Comparison of ENCODE assay signal across 9 cellular contexts in genomic region chr12:81610955-81611889, GRCh38.
DNase-seq lines count a peak whose midpoint lies in the region; ATAC-seq and TF ChIP-seq lines count a peak whose summit lies in the region.
"Had no signal": no experiment of that assay in that cellular context is flagged by ENCODE, and none has a peak within 500 bp of the region (broad histone marks: within the 10 kb centered on the region; RNA-seq: fewer than 3 reads in every experiment).

No MANE protein-coding gene starts in this region.

- no peak for DNase-seq in activated naive CD8-positive, alpha-beta T cell treated with anti-CD3 and anti-CD28 coated beads, Interleukin-2, amount 10 ng/mL, durations not matched to agents 7 days and 5 days
- no peak for DNase-seq in activated naive CD8-positive, alpha-beta T cell treated with anti-CD3 and anti-CD28 coated beads, Interleukin-2, amount 50 U/mL, for 24 hours
- DNase-seq in UCSD-AML1 (lab: John Stamatoyannopoulos, UW; ENCODE audit: unreplicated experiment), result peak; percentile 3
- DNase-seq in progenitor cell of endocrine pancreas (ENCODE audit: low spot score, unreplicated experiment), result no peak
- no peak for DNase-seq in coronary artery (ENCODE audit: low spot score)
- no peak for DNase-seq in NCI-H2227 treated with DMSO at 0.1 percent for 48 hours (lab: John Stamatoyannopoulos, UW)
- DNase-seq: activated T-cell treated with anti-CD3 and anti-CD28 coated beads, Interleukin-2, amount 50 U/mL, for 4 hours had no signal

- ATAC-seq in activated naive CD8-positive, alpha-beta T cell treated with anti-CD3 and anti-CD28 coated beads, Interleukin-2, amount 10 ng/mL, durations not matched to agents 7 days and 5 days (ENCODE audit: low read depth), result peak; percentile 39
- ATAC-seq in activated naive CD8-positive, alpha-beta T cell treated with anti-CD3 and anti-CD28 coated beads, Interleukin-2, amount 50 U/mL, for 24 hours, result no peak
- ATAC-seq in HG03378 (IDR thresholded peaks at IDR 0.05; ENCODE audit: unreplicated experiment), result peak; percentile 80
- no peak for ATAC-seq in HG02759 (IDR thresholded peaks at IDR 0.05; ENCODE audit: unreplicated experiment)

- H3K9me3 Mint-ChIP-seq in activated naive CD8-positive, alpha-beta T cell treated with anti-CD3 and anti-CD28 coated beads, Interleukin-2, amount 10 ng/mL, durations not matched to agents 7 days and 5 days, result no peaks in the 10 kb centered on the region
- H3K9me3 Mint-ChIP-seq in activated naive CD8-positive, alpha-beta T cell treated with anti-CD3 and anti-CD28 coated beads, Interleukin-2, amount 50 U/mL, for 24 hours, result no peaks in the 10 kb centered on the region
- H3K9me3 Mint-ChIP-seq in progenitor cell of endocrine pancreas (ENCODE audit: low read depth), result no peaks in the 10 kb centered on the region
- H3K9me3 Mint-ChIP-seq: activated T-cell treated with anti-CD3 and anti-CD28 coated beads, Interleukin-2, amount 50 U/mL, for 4 hours had no signal

- H3K36me3 Mint-ChIP-seq in activated naive CD8-positive, alpha-beta T cell treated with anti-CD3 and anti-CD28 coated beads, Interleukin-2, amount 10 ng/mL, durations not matched to agents 7 days and 5 days, result no peaks in the 10 kb centered on the region
- no peaks in the 10 kb centered on the region for H3K36me3 Mint-ChIP-seq in activated naive CD8-positive, alpha-beta T cell treated with anti-CD3 and anti-CD28 coated beads, Interleukin-2, amount 50 U/mL, for 24 hours (ENCODE audit: low read depth)
- no peaks in the 10 kb centered on the region for H3K36me3 Mint-ChIP-seq in progenitor cell of endocrine pancreas (ENCODE audit: insufficient read depth)

- no peaks in the 10 kb centered on the region for H3K4me1 Mint-ChIP-seq in activated naive CD8-positive, alpha-beta T cell treated with anti-CD3 and anti-CD28 coated beads, Interleukin-2, amount 10 ng/mL, durations not matched to agents 7 days and 5 days
- no peaks in the 10 kb centered on the region for H3K4me1 Mint-ChIP-seq in activated naive CD8-positive, alpha-beta T cell treated with anti-CD3 and anti-CD28 coated beads, Interleukin-2, amount 50 U/mL, for 24 hours
- H3K4me1 Mint-ChIP-seq in progenitor cell of endocrine pancreas (ENCODE audit: low read depth), result no peaks in the 10 kb centered on the region

- POLR2A ChIA-PET in activated naive CD8-positive, alpha-beta T cell treated with anti-CD3 and anti-CD28 coated beads, Interleukin-2, amount 10 ng/mL, durations not matched to agents 7 days and 5 days (lab: Charles Lee), result no interaction called here

- peaks cover 10% of the 10 kb centered on the region for H3K27me3 Mint-ChIP-seq in activated naive CD8-positive, alpha-beta T cell treated with anti-CD3 and anti-CD28 coated beads, Interleukin-2, amount 10 ng/mL, durations not matched to agents 7 days and 5 days
- no peaks in the 10 kb centered on the region for H3K27me3 Mint-ChIP-seq in activated naive CD8-positive, alpha-beta T cell treated with anti-CD3 and anti-CD28 coated beads, Interleukin-2, amount 50 U/mL, for 24 hours
- no peaks in the 10 kb centered on the region for H3K27me3 Mint-ChIP-seq in progenitor cell of endocrine pancreas

- peak; percentile 41 for TF ChIP-seq CTCF in progenitor cell of endocrine pancreas (IDR thresholded peaks at IDR 0.05; ENCODE audit: unreplicated experiment)
- TF ChIP-seq CTCF in coronary artery (IDR thresholded peaks at IDR 0.05), result no peak

- no peak overlapping the region for H3K27ac Mint-ChIP-seq in activated naive CD8-positive, alpha-beta T cell treated with anti-CD3 and anti-CD28 coated beads, Interleukin-2, amount 10 ng/mL, durations not matched to agents 7 days and 5 days
- no peak overlapping the region for H3K27ac Mint-ChIP-seq in activated naive CD8-positive, alpha-beta T cell treated with anti-CD3 and anti-CD28 coated beads, Interleukin-2, amount 50 U/mL, for 24 hours
- H3K27ac Mint-ChIP-seq in progenitor cell of endocrine pancreas, result no peak overlapping the region

- H3K4me3 ChIP-seq in coronary artery, result no peak overlapping the region

- H3K4me3 Mint-ChIP-seq in activated naive CD8-positive, alpha-beta T cell treated with anti-CD3 and anti-CD28 coated beads, Interleukin-2, amount 10 ng/mL, durations not matched to agents 7 days and 5 days, result no peak overlapping the region
- no peak overlapping the region for H3K4me3 Mint-ChIP-seq in activated naive CD8-positive, alpha-beta T cell treated with anti-CD3 and anti-CD28 coated beads, Interleukin-2, amount 50 U/mL, for 24 hours
- no peak overlapping the region for H3K4me3 Mint-ChIP-seq in progenitor cell of endocrine pancreas (ENCODE audit: low read depth)
- H3K4me3 Mint-ChIP-seq: activated T-cell treated with anti-CD3 and anti-CD28 coated beads, Interleukin-2, amount 50 U/mL, for 4 hours had no signal

- H3K27ac ChIP-seq in coronary artery, result no peak overlapping the region

Comparison
In these comparisons a context has a peak if more than half of its experiments do, and no peak if none do; other contexts are left out.
1. ATAC-seq: peak in activated naive CD8-positive, alpha-beta T cell treated with anti-CD3 and anti-CD28 coated beads, Interleukin-2, amount 10 ng/mL, durations not matched to agents 7 days and 5 days (single experiment) and HG03378 (single experiment); none in activated naive CD8-positive, alpha-beta T cell treated with anti-CD3 and anti-CD28 coated beads, Interleukin-2, amount 50 U/mL, for 24 hours (single experiment) and HG02759 (single experiment).